In the genomic region with DNA sequence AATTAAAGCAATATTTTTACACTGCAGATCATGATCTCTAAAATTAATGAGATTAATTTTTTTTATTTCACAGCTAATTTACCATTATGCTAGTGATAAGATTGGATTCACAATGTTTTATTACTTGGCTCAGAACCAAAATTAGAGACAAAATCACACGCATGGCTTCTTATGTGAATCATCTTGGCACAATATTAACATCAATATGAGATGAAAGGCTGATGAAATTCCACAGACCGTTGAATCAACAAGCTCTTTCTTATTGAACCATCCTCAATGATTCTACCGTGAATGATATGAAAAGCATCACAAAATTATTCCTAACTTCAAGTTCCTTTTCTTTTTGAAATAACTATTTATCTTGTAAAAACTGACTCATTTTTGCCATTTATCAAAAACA, we compare ENCODE assay signal across 19 cellular contexts.
DNase-seq lines count a peak whose midpoint lies in the region; ATAC-seq and TF ChIP-seq lines count a peak whose summit lies in the region.
"Had no signal": no experiment of that assay in that cellular context is flagged by ENCODE, and none has a peak within 500 bp of the region (broad histone marks: within the 10 kb centered on the region; RNA-seq: fewer than 3 reads in every experiment).

No MANE protein-coding gene starts in this region.

- H3K27me3 ChIP-seq in fibroblast of lung (ENCODE audit: control insufficient read depth, insufficient read depth, low read length) (no peaks in the 10 kb centered on the region), BE2C (no peaks in the 10 kb centered on the region)
- H3K27me3 ChIP-seq: dorsolateral prefrontal cortex, transverse colon had no signal

- DNase-seq in NCI-H2171 treated with DMSO at 0.1 percent for 48 hours (lab: John Stamatoyannopoulos, UW) (peak; percentile 14), NCI-H2171 (lab: John Stamatoyannopoulos, UW) (no peak), RWPE1 (ENCODE audit: low spot score) (peak; percentile 57), fibroblast of lung (ENCODE audit: low read depth in 2 of 2) (peak; percentile 54 to 72), nephron progenitor cell (no peak), T-helper 17 cell (no peak), BE2C (no peak)
- DNase-seq in activated T-cell treated with anti-CD3 and anti-CD28 coated beads, Interleukin-2, amount 50 U/mL, for 24 hours: no peak
- DNase-seq: 8988T; activated CD4-positive, alpha-beta memory T cell treated with anti-CD3 and anti-CD28 coated beads for 36 hours; activated T-cell treated with anti-CD3 and anti-CD28 coated beads, Interleukin-2, amount 50 U/mL, for 1 hour; DND-41; dorsolateral prefrontal cortex; NCI-H2029; stimulated activated naive CD4-positive, alpha-beta T cell; T-helper 1 cell; transverse colon had no signal

- no peak overlapping the region for H2AFZ ChIP-seq in fibroblast of lung (ENCODE audit: low read length)

- no peaks in the 10 kb centered on the region for H3K79me2 ChIP-seq in fibroblast of lung (ENCODE audit: control insufficient read depth, insufficient read depth, low read length)

- H3K4me1 ChIP-seq in fibroblast of lung (ENCODE audit: control insufficient read depth, extremely low read depth, insufficient read depth, low read length): no peaks in the 10 kb centered on the region
- H3K4me1 ChIP-seq in BE2C: no peaks in the 10 kb centered on the region
- H3K4me1 ChIP-seq: transverse colon had no signal

- H3K27ac ChIP-seq in RWPE1 (no peak overlapping the region), fibroblast of lung (ENCODE audit: insufficient read depth, low read length) (no peak overlapping the region)
- H3K27ac ChIP-seq: dorsolateral prefrontal cortex, transverse colon had no signal

- H3K36me3 ChIP-seq in fibroblast of lung (ENCODE audit: control insufficient read depth, insufficient read depth, low read length) (no peaks in the 10 kb centered on the region), BE2C (no peaks in the 10 kb centered on the region)
- H3K36me3 ChIP-seq: transverse colon had no signal

- ATAC-seq in T-helper 17 cell: no peak

- no peak for TF ChIP-seq CTCF in RWPE1 (conservative IDR thresholded peaks at IDR 0.05; ENCODE audit: low read depth)
- TF ChIP-seq CTCF in fibroblast of lung (conservative IDR thresholded peaks at IDR 0.05 in 1 of 2, IDR thresholded peaks at IDR 0.05 in 1 of 2; ENCODE audit: low read depth in 1 of 2, low read length in 2 of 2): no peak
- no peak for TF ChIP-seq CTCF in nephron progenitor cell (IDR thresholded peaks at IDR 0.05)
- no peak for TF ChIP-seq CTCF in BE2C (IDR thresholded peaks at IDR 0.05; ENCODE audit: low read depth, low read length)

- no peaks in the 10 kb centered on the region for H3K4me1 Mint-ChIP-seq in activated T-cell treated with anti-CD3 and anti-CD28 coated beads, Interleukin-2, amount 50 U/mL, for 24 hours (ENCODE audit: low read depth)
- H3K4me1 Mint-ChIP-seq in nephron progenitor cell (no peaks in the 10 kb centered on the region), T-helper 17 cell (no peaks in the 10 kb centered on the region)
- H3K4me1 Mint-ChIP-seq: activated naive CD4-positive, alpha-beta T cell treated with anti-CD3 and anti-CD28 coated beads, Interleukin-2, amount 50 U/mL, for 24 hours; CD14-positive monocyte had no signal

- H4K20me1 ChIP-seq in fibroblast of lung (ENCODE audit: control insufficient read depth, extremely low read depth, insufficient read depth, low read length): no peaks in the 10 kb centered on the region

- CTCF ChIA-PET in RWPE1 (lab: Yijun Ruan, JAX): interaction anchor here (0.6 kb wide), 1 partner anchor 308 kb away, joined by 5 read pairs; no protein-coding TSS in a partner anchor

- H3K4me3 Mint-ChIP-seq in activated T-cell treated with anti-CD3 and anti-CD28 coated beads, Interleukin-2, amount 50 U/mL, for 24 hours: no peak overlapping the region
- H3K4me3 Mint-ChIP-seq in nephron progenitor cell (no peak overlapping the region), T-helper 17 cell (no peak overlapping the region)
- H3K4me3 Mint-ChIP-seq: activated CD4-positive, alpha-beta memory T cell treated with anti-CD3 and anti-CD28 coated beads for 36 hours; activated naive CD4-positive, alpha-beta T cell treated with anti-CD3 and anti-CD28 coated beads, Interleukin-2, amount 50 U/mL, for 24 hours; CD14-positive monocyte had no signal

- no peaks in the 10 kb centered on the region for H3K9me3 Mint-ChIP-seq in activated T-cell treated with anti-CD3 and anti-CD28 coated beads, Interleukin-2, amount 50 U/mL, for 24 hours
- H3K9me3 Mint-ChIP-seq in nephron progenitor cell: no peaks in the 10 kb centered on the region

- no peaks in the 10 kb centered on the region for H3K27me3 Mint-ChIP-seq in activated T-cell treated with anti-CD3 and anti-CD28 coated beads, Interleukin-2, amount 50 U/mL, for 24 hours
- H3K27me3 Mint-ChIP-seq in nephron progenitor cell (ENCODE audit: low read depth, poor library complexity): peaks cover 2% of the 10 kb centered on the region
- H3K27me3 Mint-ChIP-seq in T-helper 17 cell: no peaks in the 10 kb centered on the region
- H3K27me3 Mint-ChIP-seq: activated CD4-positive, alpha-beta memory T cell treated with anti-CD3 and anti-CD28 coated beads for 36 hours; activated naive CD4-positive, alpha-beta T cell treated with anti-CD3 and anti-CD28 coated beads, Interleukin-2, amount 50 U/mL, for 24 hours had no signal

- no peak overlapping the region for H3K9ac ChIP-seq in fibroblast of lung (ENCODE audit: insufficient read depth, low read length)

- H3K4me3 ChIP-seq in fibroblast of lung (replicated peaks in 1 of 4; ENCODE audit: control extremely low read depth in 1 of 4, insufficient read depth in 1 of 4, low read depth in 3 of 4, low read length in 4 of 4) (no peak overlapping the region), BE2C (ENCODE audit: low read depth, low read length) (no peak overlapping the region)
- H3K4me3 ChIP-seq: dorsolateral prefrontal cortex, transverse colon had no signal

- no peak overlapping the region for H3K4me2 ChIP-seq in fibroblast of lung (ENCODE audit: extremely low read depth, insufficient read depth, low read length)

- no peaks in the 10 kb centered on the region for H3K36me3 Mint-ChIP-seq in activated T-cell treated with anti-CD3 and anti-CD28 coated beads, Interleukin-2, amount 50 U/mL, for 24 hours (ENCODE audit: low read depth)
- H3K36me3 Mint-ChIP-seq in nephron progenitor cell (ENCODE audit: low read depth) (no peaks in the 10 kb centered on the region), T-helper 17 cell (ENCODE audit: low read depth) (no peaks in the 10 kb centered on the region)
- H3K36me3 Mint-ChIP-seq: activated CD4-positive, alpha-beta memory T cell treated with anti-CD3 and anti-CD28 coated beads for 36 hours; activated naive CD4-positive, alpha-beta T cell treated with anti-CD3 and anti-CD28 coated beads, Interleukin-2, amount 50 U/mL, for 24 hours; CD14-positive monocyte had no signal

- H3K9me3 ChIP-seq in fibroblast of lung (ENCODE audit: control insufficient read depth, insufficient read depth, low read depth, low read length) (no peaks in the 10 kb centered on the region), T-helper 17 cell (ENCODE audit: control insufficient read depth, low read length, poor library complexity, severe bottlenecking) (no peaks in the 10 kb centered on the region), BE2C (no peaks in the 10 kb centered on the region)
- H3K9me3 ChIP-seq: transverse colon had no signal

- no peak overlapping the region for H3K27ac Mint-ChIP-seq in activated T-cell treated with anti-CD3 and anti-CD28 coated beads, Interleukin-2, amount 50 U/mL, for 24 hours
- H3K27ac Mint-ChIP-seq in nephron progenitor cell: no peak overlapping the region
- H3K27ac Mint-ChIP-seq in T-helper 17 cell: no peak overlapping the region
- H3K27ac Mint-ChIP-seq: activated CD4-positive, alpha-beta memory T cell treated with anti-CD3 and anti-CD28 coated beads for 36 hours; activated naive CD4-positive, alpha-beta T cell treated with anti-CD3 and anti-CD28 coated beads, Interleukin-2, amount 50 U/mL, for 24 hours; CD14-positive monocyte had no signal

- POLR2A ChIA-PET in RWPE1 (lab: Yijun Ruan, JAX; ENCODE audit: low non-redundant PET): no interaction called here

Comparison
In these comparisons a context has a peak if more than half of its experiments do, and no peak if none do; other contexts are left out.
1. DNase-seq: peak in NCI-H2171 treated with DMSO at 0.1 percent for 48 hours (single experiment), RWPE1 (single experiment) and fibroblast of lung (2 of 2); none in NCI-H2171 (single experiment), activated T-cell treated with anti-CD3 and anti-CD28 coated beads, Interleukin-2, amount 50 U/mL, for 24 hours (single experiment), nephron progenitor cell (single experiment), T-helper 17 cell (0 of 3) and BE2C (single experiment).